In the genomic region with DNA sequence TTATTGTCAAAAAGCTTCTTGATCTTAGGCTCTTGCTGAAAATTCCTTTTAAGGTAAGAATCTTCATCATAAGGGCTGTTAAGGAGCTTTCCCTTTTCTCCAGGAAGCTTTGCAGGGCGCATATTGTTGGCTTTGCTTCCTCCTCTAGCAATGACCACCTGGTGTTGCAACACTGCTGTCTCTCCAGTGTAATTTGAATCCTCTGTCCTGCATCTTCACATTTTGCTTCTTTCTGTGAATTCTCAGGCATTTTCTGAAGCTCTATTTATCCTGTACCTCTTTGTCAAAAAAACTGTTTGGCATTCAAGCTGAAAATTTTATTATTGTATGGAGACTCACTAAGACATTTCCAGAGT, we compare ENCODE assay signal across 17 cellular contexts.
A peak's percentile ranks its signal among the peaks of the same experiment; 100 is the strongest.
DNase-seq lines count a peak whose midpoint lies in the region; ATAC-seq and TF ChIP-seq lines count a peak whose summit lies in the region.
"Had no signal": no experiment of that assay in that cellular context is flagged by ENCODE, and none has a peak within 500 bp of the region (broad histone marks: within the 10 kb centered on the region; RNA-seq: fewer than 3 reads in every experiment).

No MANE protein-coding gene starts in this region.

- H3K4me3 ChIP-seq in AG04450 (ENCODE audit: low read depth, low read length) (no peak overlapping the region), iPS-18a (ENCODE audit: low read length) (no peak overlapping the region)

- POLR2A ChIA-PET in AG04450 (lab: Yijun Ruan, JAX) = no interaction called here

- DNase-seq in AG04450 (ENCODE audit: low read depth, low spot score) = peak; percentile 13
- peak; percentile 6 for DNase-seq in HPDE6-E6E7 (ENCODE audit: extremely low spot score)
- DNase-seq in SHP77 treated with DMSO at 0.1 percent for 48 hours (lab: John Stamatoyannopoulos, UW) = peak; percentile 42
- DNase-seq in NCI-H1092 (lab: John Stamatoyannopoulos, UW) = no peak
- DNase-seq in globus pallidus (ENCODE audit: low spot score) = no peak
- DNase-seq in COR-L47 (lab: John Stamatoyannopoulos, UW) = no peak
- DNase-seq: activated CD4-positive, alpha-beta T cell treated with anti-CD3 and anti-CD28 coated beads for 36 hours; activated T-cell treated with anti-CD3 and anti-CD28 coated beads, Interleukin-2, amount 50 U/mL, for 4 hours; amniotic stem cell; Caco-2; dermis blood vessel endothelial cell; kidney glomerular epithelial cell; stimulated activated CD4-positive, alpha-beta T cell treated with anti-CD3 and anti-CD28 coated beads, Interleukin-2, amount 100 ng/mL, for 48 hours; T-cell had no signal

- no peak for TF ChIP-seq CTCF in AG04450 (IDR thresholded peaks at IDR 0.05; ENCODE audit: low read depth, low read length)

- H3K9me3 ChIP-seq in AG04450 (ENCODE audit: control insufficient read depth, insufficient read depth, low read length) = no peaks in the 10 kb centered on the region
- no peaks in the 10 kb centered on the region for H3K9me3 ChIP-seq in iPS-18a (ENCODE audit: control insufficient read depth, low read depth, low read length)

- no peaks in the 10 kb centered on the region for H3K36me3 ChIP-seq in iPS-18a (ENCODE audit: control insufficient read depth, low read depth, low read length)

- ATAC-seq in GM21390 (IDR thresholded peaks at IDR 0.05; ENCODE audit: unreplicated experiment) = no peak
- ATAC-seq: activated CD4-positive, alpha-beta T cell treated with anti-CD3 and anti-CD28 coated beads for 36 hours; activated T-cell treated with anti-CD3 and anti-CD28 coated beads, Interleukin-2, amount 50 U/mL, for 4 hours; Panc1; T-cell had no signal

- CTCF ChIA-PET in AG04450 (lab: Charles Lee) = interaction anchor here (1.6 kb wide), 1 partner anchor 24 kb away, joined by 5 read pairs; no protein-coding TSS in a partner anchor

- no peak overlapping the region for H3K27ac ChIP-seq in AG04450 (ENCODE audit: low read depth, low read length)
- peak overlapping the region; percentile 62 for H3K27ac ChIP-seq in iPS-18a (ENCODE audit: low read length)

- H3K4me1 ChIP-seq in iPS-18a (ENCODE audit: control insufficient read depth, low read depth, low read length) = peaks cover 24% of the 10 kb centered on the region
- H3K4me1 ChIP-seq: Caco-2 had no signal

- no peaks in the 10 kb centered on the region for H3K27me3 ChIP-seq in AG04450 (ENCODE audit: control insufficient read depth, insufficient read depth, low read length)
- H3K27me3 ChIP-seq in iPS-18a (ENCODE audit: control insufficient read depth, insufficient read depth, low read length) = no peaks in the 10 kb centered on the region

- no peak overlapping the region for H3K9ac ChIP-seq in iPS-18a (ENCODE audit: low read length)

Comparison
In these comparisons a context has a peak if more than half of its experiments do, and no peak if none do; other contexts are left out.
1. DNase-seq: peak in AG04450 (single experiment), HPDE6-E6E7 (single experiment) and SHP77 treated with DMSO at 0.1 percent for 48 hours (single experiment); none in NCI-H1092 (single experiment), globus pallidus (single experiment) and COR-L47 (single experiment).